In the genomic region with DNA sequence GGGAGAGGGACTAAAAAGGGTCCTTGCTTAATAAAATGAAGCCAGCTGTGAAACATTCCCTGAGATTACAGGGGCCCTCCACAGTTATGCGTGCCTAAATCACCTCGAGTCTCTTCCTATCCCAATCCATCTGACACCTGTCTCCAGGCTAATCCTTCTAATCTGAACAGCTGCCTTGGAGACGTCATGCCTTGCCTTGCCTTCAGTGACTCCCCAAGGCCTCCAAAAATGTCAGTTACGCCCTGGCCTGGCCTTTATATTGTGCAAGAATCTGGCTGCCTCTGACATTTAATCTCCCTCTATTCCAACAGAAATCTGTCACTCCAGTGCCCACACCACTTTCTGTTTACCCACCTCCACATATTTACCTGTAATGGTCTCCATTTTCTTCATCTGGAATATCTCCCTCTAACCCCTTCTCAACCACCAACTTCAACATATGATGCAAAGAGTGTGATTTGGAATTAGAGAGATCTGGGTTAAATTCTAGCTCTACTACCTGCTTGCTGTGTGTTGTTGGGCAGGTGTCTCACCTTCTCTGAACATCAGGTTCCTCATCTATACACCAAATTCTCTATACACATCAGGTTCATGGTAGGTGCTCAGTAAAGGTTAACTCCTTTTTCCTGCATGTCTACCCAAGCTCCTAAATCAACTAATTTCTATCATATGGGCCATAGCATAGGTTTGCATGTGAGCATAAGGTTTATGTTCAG, we compare ENCODE assay signal across 14 cellular contexts. TPM values are rescaled to one million over a fixed set of nuclear protein-coding genes. Genes with fewer than 3 reads are reported as not detected.
DNase-seq lines count a peak whose midpoint lies in the region; ATAC-seq and TF ChIP-seq lines count a peak whose summit lies in the region.
"Had no signal": no experiment of that assay in that cellular context is flagged by ENCODE, and none has a peak within 500 bp of the region (broad histone marks: within the 10 kb centered on the region; RNA-seq: fewer than 3 reads in every experiment).

No MANE protein-coding gene starts in this region.

- H3K36me3 ChIP-seq in SK-N-SH (replicated peaks in 1 of 2; ENCODE audit: control insufficient read depth in 1 of 2, insufficient read depth in 2 of 2, low read length in 1 of 2) (no peaks in the 10 kb centered on the region), right atrium auricular region (no peaks in the 10 kb centered on the region), upper lobe of right lung (no peaks in the 10 kb centered on the region)
- H3K36me3 ChIP-seq: vagina had no signal

- no peak overlapping the region for H3K9ac ChIP-seq in SK-N-SH

- WGBS in SK-N-SH (ENCODE audit: low lambda C conversion rate), result 77% methylated on average over 4 of the region's 4 CpGs

- H3K27ac ChIP-seq in SK-N-SH (ENCODE audit: low read depth in 2 of 2, low read length in 1 of 2) (0 out of 4 replicates have a peak overlapping the region, but pooled peaks of 1 of the 2 experiments have one; percentile 7), right atrium auricular region (peak overlapping the region in 1 of 2 donors; percentile 55), upper lobe of right lung (no peak overlapping the region)
- H3K27ac ChIP-seq: vagina had no signal

- H3K27me3 ChIP-seq in SK-N-SH (ENCODE audit: insufficient read depth) (no peaks in the 10 kb centered on the region), right atrium auricular region (no peaks in the 10 kb centered on the region), upper lobe of right lung (no peaks in the 10 kb centered on the region)
- H3K27me3 ChIP-seq: vagina had no signal

- H2AFZ ChIP-seq in SK-N-SH (ENCODE audit: low read depth), result no peak overlapping the region

- CTCF ChIA-PET in SK-N-SH (lab: Yijun Ruan, JAX) (interaction anchor here (1.0 to 4.0 kb wide), 6 partner anchors 10 to 439 kb away, joined by 3 to 24 read pairs (median 4); no protein-coding TSS in a partner anchor), MCF 10A (lab: Yijun Ruan, JAX) (interaction anchor here (0.6 to 3.5 kb wide), 7 partner anchors 8 to 145 kb away, joined by 3 to 23 read pairs (median 7); no protein-coding TSS in a partner anchor)

- H3K27ac Mint-ChIP-seq in MCF 10A (ENCODE audit: low read depth, unreplicated experiment), result peak overlapping the region; percentile 98
- H3K27ac Mint-ChIP-seq: T-cell had no signal

- TF ChIP-seq CTCF in SK-N-SH (IDR thresholded peaks at IDR 0.05) (no peak), MCF 10A (IDR thresholded peaks at IDR 0.05; ENCODE audit: unreplicated experiment) (no peak), right atrium auricular region (IDR thresholded peaks at IDR 0.05) (no peak), upper lobe of right lung (IDR thresholded peaks at IDR 0.05) (no peak)

- POLR2A ChIA-PET in SK-N-SH (lab: Yijun Ruan, JAX), result no interaction called here
- POLR2A ChIA-PET in MCF 10A (lab: Yijun Ruan, JAX), result interaction anchor here (0.6 to 4.1 kb wide), 27 partner anchors 10 to 578 kb away, joined by 3 to 62 read pairs (median 13); partner anchors contain the start of genes FCHO2 and TNPO1

- peaks cover 6% of the 10 kb centered on the region for H3F3A ChIP-seq in SK-N-SH (replicated peaks; ENCODE audit: insufficient read depth)

- no peaks in the 10 kb centered on the region for H4K20me1 ChIP-seq in SK-N-SH (ENCODE audit: insufficient read depth)

- no peaks in the 10 kb centered on the region for H3K9me2 ChIP-seq in SK-N-SH

- H3K36me3 Mint-ChIP-seq in MCF 10A (ENCODE audit: insufficient read depth, unreplicated experiment), result no peaks in the 10 kb centered on the region

- H3K4me1 Mint-ChIP-seq in MCF 10A (ENCODE audit: insufficient read depth, unreplicated experiment), result peaks cover 33% of the 10 kb centered on the region
- H3K4me1 Mint-ChIP-seq: T-cell had no signal

- H3K4me2 ChIP-seq in SK-N-SH, result peak overlapping the region; percentile 11; the same call in 1 of the 2 replicates

- no peak for DNase-seq in SK-N-SH
- DNase-seq in MCF 10A (ENCODE audit: unreplicated experiment), result peak; percentile 87
- DNase-seq in right atrium auricular region (ENCODE audit: low spot score), result peak; percentile 82
- no peak for DNase-seq in upper lobe of right lung
- no peak for DNase-seq in DMS153 (lab: John Stamatoyannopoulos, UW)
- DNase-seq: activated effector memory CD4-positive, alpha-beta T cell treated with Interleukin-2 at 50 U/mL for 16 hours; DND-41; stimulated activated CD4-positive, alpha-beta T cell treated with anti-CD3 and anti-CD28 coated beads, Interleukin-12 subunit alpha, Interleukin-12 subunit beta, amount 100 ng/mL, for 4 hours; T-cell had no signal

- H3K9me3 Mint-ChIP-seq in MCF 10A (ENCODE audit: unreplicated experiment), result no peaks in the 10 kb centered on the region

- H3K79me2 ChIP-seq in SK-N-SH (ENCODE audit: insufficient read depth), result no peaks in the 10 kb centered on the region

- H3K4me3 ChIP-seq in SK-N-SH (ENCODE audit: low read depth in 2 of 2, low read length in 1 of 2), result no peak overlapping the region
- H3K4me3 ChIP-seq in right atrium auricular region, result no peak overlapping the region
- H3K4me3 ChIP-seq in upper lobe of right lung, result no peak overlapping the region
- H3K4me3 ChIP-seq: vagina had no signal

- TF ChIP-seq EP300 in SK-N-SH (IDR thresholded peaks at IDR 0.05; ENCODE audit: borderline replicate concordance in 1 of 2, low read depth in 1 of 2, low read length in 1 of 2), result no peak

- H3K4me1 ChIP-seq in SK-N-SH (ENCODE audit: control insufficient read depth in 1 of 2, insufficient read depth in 2 of 2, low read depth in 1 of 2, low read length in 1 of 2), result peaks cover 0 to 13% of the 10 kb centered on the region in 2 experiments; a peak in 2 of 4 replicates
- peaks cover 0 to 23% of the 10 kb centered on the region in 2 donors for H3K4me1 ChIP-seq in right atrium auricular region
- no peaks in the 10 kb centered on the region for H3K4me1 ChIP-seq in upper lobe of right lung

- intact Hi-C loops in MCF 10A (cut with micrococcal nuclease), result no loop called here
- intact Hi-C loops in upper lobe of right lung (cut with DNase I), result no loop called here

- peak overlapping the region; percentile 38 for H3K4me3 Mint-ChIP-seq in MCF 10A (ENCODE audit: unreplicated experiment)
- H3K4me3 Mint-ChIP-seq: T-cell had no signal

- ATAC-seq in SK-N-SH treated with all-trans-retinoic acid at 6 μM for 48 hours, result no peak; the same call in 2 of the 3 replicates
- ATAC-seq in upper lobe of right lung, result peak; percentile 24
- no peak for ATAC-seq in GM21723 (IDR thresholded peaks at IDR 0.05; ENCODE audit: unreplicated experiment)
- ATAC-seq in GM19023 (IDR thresholded peaks at IDR 0.05; ENCODE audit: unreplicated experiment), result no peak
- ATAC-seq: HepG2, T-cell had no signal

- no peaks in the 10 kb centered on the region for H3K27me3 Mint-ChIP-seq in MCF 10A (ENCODE audit: insufficient read depth, unreplicated experiment)

- H3K9me3 ChIP-seq in SK-N-SH (no peaks in the 10 kb centered on the region), right atrium auricular region (no peaks in the 10 kb centered on the region), upper lobe of right lung (no peaks in the 10 kb centered on the region)
- H3K9me3 ChIP-seq: vagina had no signal

- BruUV-seq in MCF 10A (replicated peaks; lab: Mats Ljungman, UMichigan), result no TSS peak

- no peak for TF ChIP-seq RAD21 in SK-N-SH (IDR thresholded peaks at IDR 0.05; ENCODE audit: low read length)

TF ChIP-seq in SK-N-SH, 30 proteins besides CTCF, POLR2A, EP300 and RAD21 (continues in another document):
- TF ChIP-seq FOXJ3 (CRISPR knock-in tag; IDR thresholded peaks at IDR 0.05), result no peak

TF ChIP-seq in SK-N-SH treated with all-trans-retinoic acid at 6 μM for 48 hours, 23 proteins besides CTCF, POLR2A, EP300 and RAD21:
- TF ChIP-seq ESRRG (CRISPR knock-in tag; IDR thresholded peaks at IDR 0.05), result no peak
- TF ChIP-seq, protein P1, sequence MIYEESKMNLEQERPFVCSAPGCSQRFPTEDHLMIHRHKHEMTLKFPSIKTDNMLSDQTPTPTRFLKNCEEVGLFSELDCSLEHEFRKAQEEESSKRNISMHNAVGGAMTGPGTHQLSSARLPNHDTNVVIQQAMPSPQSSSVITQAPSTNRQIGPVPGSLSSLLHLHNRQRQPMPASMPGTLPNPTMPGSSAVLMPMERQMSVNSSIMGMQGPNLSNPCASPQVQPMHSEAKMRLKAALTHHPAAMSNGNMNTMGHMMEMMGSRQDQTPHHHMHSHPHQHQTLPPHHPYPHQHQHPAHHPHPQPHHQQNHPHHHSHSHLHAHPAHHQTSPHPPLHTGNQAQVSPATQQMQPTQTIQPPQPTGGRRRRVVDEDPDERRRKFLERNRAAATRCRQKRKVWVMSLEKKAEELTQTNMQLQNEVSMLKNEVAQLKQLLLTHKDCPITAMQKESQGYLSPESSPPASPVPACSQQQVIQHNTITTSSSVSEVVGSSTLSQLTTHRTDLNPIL (CRISPR knock-in tag; IDR thresholded peaks at IDR 0.05; ENCODE audit: low read depth), result no peak
- TF ChIP-seq ISL1 (CRISPR knock-in tag; IDR thresholded peaks at IDR 0.05), result no peak

RNA-seq across cellular contexts. Expression of gene PTCD2, which starts 57.9 kb away (rescaled TPM):
- polyA plus RNA-seq in SK-N-SH (2012; rRNA removed), result 6.7 and 8.6 TPM in 2 replicates
- polyA plus RNA-seq in SK-N-SH (2012; cell fraction: cytosol; rRNA removed), result 8.0 and 8.9 TPM in 2 replicates
- polyA plus RNA-seq in SK-N-SH (2012; cell fraction: nucleus; rRNA removed), result 7.1 and 13.0 TPM in 2 replicates
- total RNA-seq in MCF 10A (2022) (20.3 and 20.6 TPM in 2 replicates), right atrium auricular region (1 to 10 TPM; 5.1 to 9.2 TPM), upper lobe of right lung (6.5 TPM)

RNA-seq across cellular contexts. Expression of gene MRPS27, which starts 58.0 kb away (rescaled TPM):
- polyA plus RNA-seq in SK-N-SH (2012; rRNA removed), result 37.5 and 48.2 TPM in 2 replicates
- 39.8 and 47.0 TPM in 2 replicates for polyA plus RNA-seq in SK-N-SH (2012; cell fraction: cytosol; rRNA removed)
- 38.6 and 42.4 TPM in 2 replicates for polyA plus RNA-seq in SK-N-SH (2012; cell fraction: nucleus; rRNA removed)
- 60.8 and 68.5 TPM in 2 replicates for total RNA-seq in MCF 10A (2022)
- total RNA-seq in right atrium auricular region, result 10 to 100 TPM; 40.1 to 59.0 TPM
- total RNA-seq in upper lobe of right lung, result 34.2 TPM

Comparison
In these comparisons a context has a peak if more than half of its experiments do, and no peak if none do; other contexts are left out.
1. DNase-seq: peak in MCF 10A (single experiment) and right atrium auricular region (single experiment); none in SK-N-SH (single experiment), upper lobe of right lung (single experiment) and DMS153 (single experiment).